1 cellular context compared by ENCODE assay signal in genomic region chrX:118948270-118948669, GRCh38.
A peak's percentile ranks its signal among the peaks of the same experiment; 100 is the strongest.
TF ChIP-seq lines count a peak whose summit lies in the region.

No MANE protein-coding gene starts in this region.

TF ChIP-seq in K562, 482 proteins besides CTCF, POLR2A, EP300 and RAD21 (continued from another document):
- TF ChIP-seq ATF3 (IDR thresholded peaks at IDR 0.05) (peak; percentile 72; the same call in 1 of the 2 replicates), ATF3 (CRISPR knock-in tag; conservative IDR thresholded peaks at IDR 0.05) (0 out of 2 replicates have a peak, but pooled peaks have one; percentile 40), POLR2AphosphoS2 (IDR thresholded peaks at IDR 0.05; ENCODE audit: low read length) (no peak), SMAD4 (CRISPR knock-in tag; conservative IDR thresholded peaks at IDR 0.05) (0 out of 2 replicates have a peak, but pooled peaks have one; percentile 29), TBP (optimal IDR thresholded peaks at IDR 0.05; ENCODE audit: low read depth, low read length) (no peak), RAD51 (IDR thresholded peaks at IDR 0.05; ENCODE audit: borderline replicate concordance, low read depth) (no peak), ZNF717 (CRISPR knock-in tag; IDR thresholded peaks at IDR 0.05) (no peak), ETV6 (IDR thresholded peaks at IDR 0.05; ENCODE audit: borderline replicate concordance in 1 of 2, low read depth in 2 of 2, low read length in 1 of 2) (no peak), ETV6 (CRISPR knock-in tag; IDR thresholded peaks at IDR 0.05; ENCODE audit: borderline replicate concordance) (no peak), JUN (IDR thresholded peaks at IDR 0.05; ENCODE audit: borderline replicate concordance, low read depth, low read length) (peak; percentile 12; the same call in 1 of the 2 replicates), JUN (CRISPR knock-in tag; IDR thresholded peaks at IDR 0.05; ENCODE audit: borderline replicate concordance) (no peak), STAT5B (CRISPR knock-in tag; IDR thresholded peaks at IDR 0.05) (no peak), KLF16 (IDR thresholded peaks at IDR 0.05) (peak; percentile 79), SMARCC2 (IDR thresholded peaks at IDR 0.05; ENCODE audit: low read depth) (peak; percentile 40; the same call in 1 of the 2 replicates), SP1 (CRISPR knock-in tag; IDR thresholded peaks at IDR 0.05) (0 out of 2 replicates have a peak, but pooled peaks have one; percentile 23), TCF3 (CRISPR knock-in tag; IDR thresholded peaks at IDR 0.05) (peak; percentile 93), ZKSCAN3 (CRISPR knock-in tag; IDR thresholded peaks at IDR 0.05) (no peak), HMBOX1 (IDR thresholded peaks at IDR 0.05) (peak; percentile 57; the same call in 1 of the 2 replicates), MYNN (IDR thresholded peaks at IDR 0.05) (0 out of 2 replicates have a peak, but pooled peaks have one; percentile 30), MYNN (CRISPR knock-in tag; IDR thresholded peaks at IDR 0.05) (no peak), RCOR1 (IDR thresholded peaks at IDR 0.05; ENCODE audit: borderline replicate concordance in 1 of 2, low read depth in 2 of 2, low read length in 2 of 2) (peak in 1 of 2 experiments; percentile 77; a peak in 2 of 4 replicates), ATF2 (CRISPR knock-in tag; IDR thresholded peaks at IDR 0.05) (no peak), DMBX1 (CRISPR knock-in tag; IDR thresholded peaks at IDR 0.05; ENCODE audit: borderline replicate concordance) (no peak; the same call in 1 of the 2 replicates), ETV5 (CRISPR knock-in tag; IDR thresholded peaks at IDR 0.05; ENCODE audit: low read depth) (no peak), CEBPB (tag; IDR thresholded peaks at IDR 0.05) (peak; percentile 66), MTA2 (IDR thresholded peaks at IDR 0.05; ENCODE audit: low read depth) (peak; percentile 77), RBM25 (IDR thresholded peaks at IDR 0.05; ENCODE audit: low read depth, low read length, severe bottlenecking) (peak; percentile 41), ZNF175 (CRISPR knock-in tag; IDR thresholded peaks at IDR 0.05; ENCODE audit: low read depth) (no peak), GMEB1 (CRISPR knock-in tag; IDR thresholded peaks at IDR 0.05) (no peak), ZFP1 (CRISPR knock-in tag; IDR thresholded peaks at IDR 0.05) (no peak), MBD2 (IDR thresholded peaks at IDR 0.05; ENCODE audit: borderline replicate concordance, low read depth) (no peak), DPF2 (IDR thresholded peaks at IDR 0.05) (peak; percentile 84), PREB (CRISPR knock-in tag; IDR thresholded peaks at IDR 0.05) (no peak), SMARCA5 (IDR thresholded peaks at IDR 0.05) (no peak), ZBED1 (IDR thresholded peaks at IDR 0.05) (no peak), ZNF3 (CRISPR knock-in tag; IDR thresholded peaks at IDR 0.05) (peak; percentile 89), ADNP (tag; IDR thresholded peaks at IDR 0.05) (0 out of 2 replicates have a peak, but pooled peaks have one; percentile 28), PURB (CRISPR knock-in tag; IDR thresholded peaks at IDR 0.05; ENCODE audit: low read depth) (no peak), CAMTA2 (CRISPR knock-in tag; conservative IDR thresholded peaks at IDR 0.05) (no peak), CCNT2 (IDR thresholded peaks at IDR 0.05; ENCODE audit: borderline replicate concordance, extremely low read depth, insufficient read length, low read depth, low read length) (peak; percentile 75), LEF1 (IDR thresholded peaks at IDR 0.05) (no peak), ESRRA (IDR thresholded peaks at IDR 0.05; ENCODE audit: borderline replicate concordance, low read depth) (peak; percentile 72; the same call in 1 of the 2 replicates), NCOA1 (IDR thresholded peaks at IDR 0.05; ENCODE audit: low read depth) (no peak), MEF2D (tag; conservative IDR thresholded peaks at IDR 0.05; ENCODE audit: low read depth) (0 out of 2 replicates have a peak, but pooled peaks have one; percentile 16), MECOM (CRISPR knock-in tag; IDR thresholded peaks at IDR 0.05) (no peak), MXD1 (CRISPR knock-in tag; IDR thresholded peaks at IDR 0.05; ENCODE audit: borderline replicate concordance, poor library complexity, severe bottlenecking) (no peak), GTF2A2 (tag; IDR thresholded peaks at IDR 0.05) (no peak), ZKSCAN1 (IDR thresholded peaks at IDR 0.05; ENCODE audit: low read depth, low read length) (no peak), STAG1 (CRISPR knock-in tag; IDR thresholded peaks at IDR 0.05; ENCODE audit: borderline replicate concordance) (no peak), RBFOX2 (IDR thresholded peaks at IDR 0.05; ENCODE audit: low read depth, low read length) (no peak), STAT5A (IDR thresholded peaks at IDR 0.05; ENCODE audit: borderline replicate concordance, low read length) (peak; percentile 59; the same call in 1 of the 2 replicates), TRIM28 (IDR thresholded peaks at IDR 0.05) (no peak), RERE (CRISPR knock-in tag; IDR thresholded peaks at IDR 0.05; ENCODE audit: borderline replicate concordance) (no peak), MEF2A (IDR thresholded peaks at IDR 0.05; ENCODE audit: control insufficient read depth, low read depth, low read length) (peak; percentile 53; the same call in 1 of the 2 replicates), PML (IDR thresholded peaks at IDR 0.05; ENCODE audit: low read length) (peak; percentile 81), XRCC3 (IDR thresholded peaks at IDR 0.05) (no peak)
